ENCODE assay signal across 8 cellular contexts in genomic region chr4:1346781-1347409, GRCh38. TPM values are rescaled to one million over a fixed set of nuclear protein-coding genes. Genes with fewer than 3 reads are reported as not detected.
DNase-seq lines count a peak whose midpoint lies in the region; ATAC-seq, FAIRE-seq and TF ChIP-seq lines count a peak whose summit lies in the region.

UVSSA (plus strand) TSS chr4:1347208; CDS start chr4:1348092, 884 bp downstream.

- TF ChIP-seq POLR2A in GM12892 (IDR thresholded peaks at IDR 0.05; ENCODE audit: low read depth, low read length): 0 out of 2 replicates have a peak, but pooled peaks have one; percentile 60
- peak in 1 of 2 donors; percentile 92 for TF ChIP-seq POLR2A in adrenal gland (IDR thresholded peaks at IDR 0.05)
- TF ChIP-seq POLR2A in upper lobe of left lung (IDR thresholded peaks at IDR 0.05): peak in 3 of 4 donors; percentile 93 to 97 (median 96)

- TF ChIP-seq CTCF in adrenal gland (IDR thresholded peaks at IDR 0.05) (no peak), heart right ventricle (IDR thresholded peaks at IDR 0.05) (no peak), upper lobe of left lung (IDR thresholded peaks at IDR 0.05) (peak in 2 of 6 experiments; percentile 19 to 35)

- WGBS in adrenal gland, 4 donors: 0% methylated on average over 29 to 76 of the region's 76 CpGs; no CpG with 5 or more reads in 1 of the 4 donors
- WGBS in heart right ventricle, 2 donors: 0% methylated on average over 75 to 76 of the region's 76 CpGs
- 1% methylated on average over 46 of the region's 76 CpGs; no CpG with 5 or more reads in 1 of the 2 donors for WGBS in upper lobe of left lung, 2 donors

- no peaks in the 10 kb centered on the region for H3K9me3 ChIP-seq in adrenal gland (replicated peaks in 1 of 3)
- H3K9me3 ChIP-seq in heart right ventricle: no peaks in the 10 kb centered on the region
- H3K9me3 ChIP-seq in upper lobe of left lung: no peaks in the 10 kb centered on the region

- DNase-seq in GM12892 (ENCODE audit: insufficient read length): peak; percentile 100
- DNase-seq in NCI-H146 (lab: John Stamatoyannopoulos, UW): peak; percentile 99
- peak; percentile 100 for DNase-seq in T-helper 1 cell
- DNase-seq in adrenal gland: peak; percentile 100
- DNase-seq in heart right ventricle: peak; percentile 100
- DNase-seq in posterior cingulate gyrus: peak; percentile 100
- DNase-seq in upper lobe of left lung: peak; percentile 100

- H3K4me1 ChIP-seq in adrenal gland (replicated peaks in 1 of 2) (peaks cover 7 to 22% of the 10 kb centered on the region in 2 donors), heart right ventricle (peaks cover 7 to 38% (median 21%) of the 10 kb centered on the region in 9 donors), upper lobe of left lung (peaks cover 27 to 53% (median 34%) of the 10 kb centered on the region in 4 donors)

- peaks cover 0 to 9% of the 10 kb centered on the region in 2 donors for H3K36me3 ChIP-seq in adrenal gland (replicated peaks in 1 of 2)
- H3K36me3 ChIP-seq in heart right ventricle: peaks cover 0 to 17% (median 0%) of the 10 kb centered on the region in 9 donors
- peaks cover 0 to 15% (median 7%) of the 10 kb centered on the region in 4 donors for H3K36me3 ChIP-seq in upper lobe of left lung

- intact Hi-C loops in adrenal gland (cut with DNase I) (loop anchor here (5.0 to 10.0 kb wide), 2 partner anchors 52 to 55 kb away; no protein-coding TSS in a partner anchor), heart right ventricle (cut with DNase I) (loop anchor here in 9 of 10 donors (1.0 to 10.0 kb wide), 12 partner anchors 38 to 378 kb away; partner anchors contain the start of genes CTBP1 (in 7 of the 9), MAEA (in 3 of the 9), TACC3 (in 1 of the 9) and TMEM129 (in 1 of the 9)), posterior cingulate gyrus (cut with DNase I) (loop anchor here (1.0 to 10.0 kb wide), 3 partner anchors 56 to 182 kb away; partner anchors contain the start of gene CTBP1)

- H3K27ac ChIP-seq in adrenal gland: peak within 1 kb of the TSS; percentile 95 to 100 (median 98)
- peak within 1 kb of the TSS; percentile 94 to 100 (median 98) for H3K27ac ChIP-seq in heart right ventricle
- peak within 1 kb of the TSS; percentile 96 to 100 (median 99) for H3K27ac ChIP-seq in upper lobe of left lung

- ATAC-seq in HG02852 (IDR thresholded peaks at IDR 0.05; ENCODE audit: unreplicated experiment) (peak; percentile 94), heart right ventricle (peak; percentile 93 to 99 (median 97)), upper lobe of left lung (ENCODE audit: low FRiP score in 2 of 2) (peak; percentile 96 to 98)

- FAIRE-seq in GM12892 (lab: Jason Lieb, UNC): peak; percentile 100

- H3K27me3 ChIP-seq in adrenal gland (no peaks in the 10 kb centered on the region), heart right ventricle (no peaks in the 10 kb centered on the region), upper lobe of left lung (no peaks in the 10 kb centered on the region)

- H3K4me3 ChIP-seq in adrenal gland (peak within 1 kb of the TSS; percentile 59 to 88 (median 73)), heart right ventricle (peak within 1 kb of the TSS; percentile 75 to 97 (median 90)), upper lobe of left lung (peak within 1 kb of the TSS; percentile 88 to 100 (median 97))

- peak in 1 of 4 donors; percentile 70 for TF ChIP-seq EP300 in upper lobe of left lung (IDR thresholded peaks at IDR 0.05)

RNA-seq across cellular contexts. Expression of gene UVSSA, which starts in this region (rescaled TPM):
- 12.7 TPM for polyA plus RNA-seq in GM12892 (2012; ENCODE audit: missing spikeins)
- 10 to 100 TPM in 6 of 8 donors, 1 to 10 TPM in 2; 9.3 to 36.5 (median 17.5) TPM for total RNA-seq in adrenal gland
- 10 to 100 TPM in 2 of 3 donors, 1 to 10 TPM in 1; 2.9 to 37.4 (median 21.9) TPM for polyA plus RNA-seq in adrenal gland
- 1 to 10 TPM; 5.2 to 8.3 (median 6.6) TPM for total RNA-seq in heart right ventricle
- 10 to 100 TPM in 1 of 2 donors, 1 to 10 TPM in 1; 2.4 to 11.9 TPM for polyA plus RNA-seq in heart right ventricle
- total RNA-seq in upper lobe of left lung: 100 to 1,000 TPM in 1 of 6 donors, 10 to 100 TPM in 5; 15.2 to 138 (median 46.5) TPM

Comparison
In these comparisons a context has a peak if more than half of its experiments do, and no peak if none do; other contexts are left out.
1. Peak in every context shown above with its lines: DNase-seq, ATAC-seq, H3K4me3 ChIP-seq and H3K27ac ChIP-seq.